In genomic region chr17:74518582-74518981, GRCh38 we compare ENCODE assay signal across 6 cellular contexts. TPM values are rescaled to one million over a fixed set of nuclear protein-coding genes. Genes with fewer than 3 reads are reported as not detected.
"Had no signal": no experiment of that assay in that cellular context is flagged by ENCODE, and none has a peak within 500 bp of the region (broad histone marks: within the 10 kb centered on the region; RNA-seq: fewer than 3 reads in every experiment).

No MANE protein-coding gene starts in this region.

RNA-seq across cellular contexts. Expression of gene CD300LB, which starts 12.7 kb away (rescaled TPM):
- total RNA-seq: M059J, PC-3, Peyer's patch, SJSA1 had no signal
- polyA plus RNA-seq: SK-N-SH had no signal

RNA-seq across cellular contexts. Expression of gene CD300C, which starts 27.3 kb away (rescaled TPM):
- total RNA-seq: PC-3, Peyer's patch, SJSA1 had no signal
- polyA plus RNA-seq: SK-N-SH had no signal

RNA-seq across cellular contexts. Expression of gene CD300H, which starts 48.7 kb away (rescaled TPM):
- total RNA-seq: M059J, PC-3, Peyer's patch, Right ventricle myocardium superior, SJSA1 had no signal
- polyA plus RNA-seq: SK-N-SH had no signal

RNA-seq across cellular contexts. Expression of gene CD300A, which starts 52.1 kb away (rescaled TPM):
- total RNA-seq: M059J, PC-3, SJSA1 had no signal
- polyA plus RNA-seq: SK-N-SH had no signal
